16 cellular contexts compared by ENCODE assay signal in the genomic region with DNA sequence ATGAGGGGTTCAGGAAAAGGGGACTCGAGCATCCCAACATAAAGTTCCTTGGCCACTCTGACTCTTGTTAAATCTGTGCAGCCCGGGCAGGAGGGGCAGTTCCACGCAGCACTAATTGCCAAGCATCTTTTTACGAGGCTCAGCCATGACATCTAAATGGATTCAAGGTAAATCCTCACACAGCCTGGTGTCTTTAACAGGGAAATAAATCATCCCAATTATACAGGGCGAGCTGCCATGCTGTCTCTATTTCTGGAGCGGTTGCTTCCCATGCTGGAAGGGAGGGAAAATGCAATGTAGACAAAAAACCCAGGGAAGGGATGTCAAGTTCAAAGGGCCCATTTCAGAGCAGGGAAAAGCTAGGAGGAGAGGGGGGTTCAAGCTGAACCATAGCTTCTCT.
DNase-seq lines count a peak whose midpoint lies in the region; ATAC-seq and TF ChIP-seq lines count a peak whose summit lies in the region.
"Had no signal": no experiment of that assay in that cellular context is flagged by ENCODE, and none has a peak within 500 bp of the region (broad histone marks: within the 10 kb centered on the region; RNA-seq: fewer than 3 reads in every experiment).

No MANE protein-coding gene starts in this region.

- H3K27me3 ChIP-seq in uterus (no peaks in the 10 kb centered on the region), mammary epithelial cell (ENCODE audit: insufficient read depth, low read length) (no peaks in the 10 kb centered on the region)
- H3K27me3 ChIP-seq: MG63 had no signal

- no peaks in the 10 kb centered on the region for H4K20me1 ChIP-seq in mammary epithelial cell (ENCODE audit: insufficient read depth, low read length)

- 86% methylated on average over 6 of the region's 6 CpGs for WGBS in mammary epithelial cell (ENCODE audit: low coverage, missing lambda C conversion rate)

- H3K27ac ChIP-seq in uterus (peak overlapping the region; percentile 57 to 66), mammary epithelial cell (ENCODE audit: insufficient read depth, low read depth, low read length) (no peak overlapping the region)
- H3K27ac ChIP-seq: GM23248 had no signal

- no peak for DNase-seq in left ventricle myocardium superior
- DNase-seq in left cardiac atrium = no peak
- DNase-seq in NCI-H82 treated with DMSO at 0.1 percent for 48 hours (lab: John Stamatoyannopoulos, UW; ENCODE audit: unreplicated experiment) = peak; percentile 58
- peak; percentile 70 for DNase-seq in left kidney (ENCODE audit: low read depth, low spot score)
- DNase-seq in uterus = peak in 1 of 2 donors; percentile 76
- no peak for DNase-seq in mammary epithelial cell
- no peak for DNase-seq in NCI-H1092 treated with DMSO at 0.1 percent for 48 hours (lab: John Stamatoyannopoulos, UW)
- DNase-seq in GOT3 (lab: John Stamatoyannopoulos, UW) = no peak
- DNase-seq: DMS 273 treated with DMSO at 0.1 percent for 48 hours, GF-D8, GM23248, MG63, NCI-H1092, NCI-H1694, SIG-M5 had no signal

- ATAC-seq in left ventricle myocardium superior (peak; percentile 4), left cardiac atrium (no peak)
- ATAC-seq: HCT116 had no signal

- in situ Hi-C loops in mammary epithelial cell (cut with MboI; ENCODE audit: low sequenced_read_pairs in 2 of 2) = no loop called here

- H3K9me3 ChIP-seq in uterus (peaks cover 0 to 7% of the 10 kb centered on the region in 2 donors), mammary epithelial cell (replicated peaks; ENCODE audit: insufficient read depth, low read length) (peaks cover 15% of the 10 kb centered on the region)

- no peaks in the 10 kb centered on the region for H3K79me2 ChIP-seq in mammary epithelial cell (ENCODE audit: insufficient read depth, low read length)

- H3K4me2 ChIP-seq in mammary epithelial cell (ENCODE audit: insufficient read depth, low read depth, low read length) = no peak overlapping the region

- TF ChIP-seq CTCF in uterus (IDR thresholded peaks at IDR 0.05) = no peak
- TF ChIP-seq CTCF in mammary epithelial cell (conservative IDR thresholded peaks at IDR 0.05 in 1 of 2, IDR thresholded peaks at IDR 0.05 in 1 of 2; ENCODE audit: extremely low read depth in 1 of 2, insufficient read depth in 1 of 2, low read depth in 1 of 2, low read length in 2 of 2) = no peak

- intact Hi-C loops in left ventricle myocardium superior (cut with micrococcal nuclease) = no loop called here
- intact Hi-C loops in left cardiac atrium (cut with DNase I) = no loop called here
- intact Hi-C loops in uterus (cut with DNase I; ENCODE audit: low total_unique reads) = no loop called here
- intact Hi-C loops in mammary epithelial cell (cut with micrococcal nuclease) = no loop called here

- CTCF ChIA-PET in mammary epithelial cell (lab: Charles Lee; ENCODE audit: low non-redundant PET) = no interaction called here

- dilution Hi-C loops in mammary epithelial cell (cut with HindIII; ENCODE audit: low sequenced_read_pairs) = no loop called here

- no peak overlapping the region for H3K9ac ChIP-seq in mammary epithelial cell (ENCODE audit: insufficient read depth, low read length)
- H3K9ac ChIP-seq: GM23248 had no signal

- no peak for TF ChIP-seq POLR2A in uterus (IDR thresholded peaks at IDR 0.05)

- H3K4me1 ChIP-seq in uterus (peaks cover 5% of the 10 kb centered on the region in 2 donors), mammary epithelial cell (ENCODE audit: insufficient read depth, low read length) (peaks cover 4% of the 10 kb centered on the region)

- no peak overlapping the region for H2AFZ ChIP-seq in mammary epithelial cell (ENCODE audit: low read depth, low read length)
- H2AFZ ChIP-seq: GM23248 had no signal

- H3K36me3 ChIP-seq in uterus (no peaks in the 10 kb centered on the region), mammary epithelial cell (ENCODE audit: insufficient read depth, low read length) (no peaks in the 10 kb centered on the region)
- H3K36me3 ChIP-seq: MG63 had no signal

- H3K4me3 ChIP-seq in uterus = no peak overlapping the region
- H3K4me3 ChIP-seq in mammary epithelial cell (replicated peaks in 1 of 3; ENCODE audit: insufficient read depth in 1 of 3, low read depth in 2 of 3, low read length in 3 of 3) = no peak overlapping the region
- H3K4me3 ChIP-seq: GM23248, MG63 had no signal

- no TSS peak for BruUV-seq in mammary epithelial cell (replicated peaks; lab: Mats Ljungman, UMichigan)

Comparison
In these comparisons a context has a peak if more than half of its experiments do, and no peak if none do; other contexts are left out.
1. DNase-seq: peak in NCI-H82 treated with DMSO at 0.1 percent for 48 hours (single experiment) and left kidney (single experiment); none in left ventricle myocardium superior (single experiment), left cardiac atrium (single experiment), mammary epithelial cell (single experiment), NCI-H1092 treated with DMSO at 0.1 percent for 48 hours (single experiment) and GOT3 (single experiment).